In genomic region chr12:75709474-75709873, GRCh38 we compare ENCODE assay signal across 23 cellular contexts.
DNase-seq lines count a peak whose midpoint lies in the region; ATAC-seq, FAIRE-seq and TF ChIP-seq lines count a peak whose summit lies in the region.
"Had no signal": no experiment of that assay in that cellular context is flagged by ENCODE, and none has a peak within 500 bp of the region (broad histone marks: within the 10 kb centered on the region; RNA-seq: fewer than 3 reads in every experiment).

No MANE protein-coding gene starts in this region.

- H3K36me3 Mint-ChIP-seq in neural crest cell (ENCODE audit: low read depth), result no peaks in the 10 kb centered on the region
- H3K36me3 Mint-ChIP-seq: CD8-positive, alpha-beta memory T cell had no signal

- no peak for FAIRE-seq in HepG2 (lab: Jason Lieb, UNC)
- no peak for FAIRE-seq in small intestine (lab: Jason Lieb, UNC)
- FAIRE-seq: GM12891 had no signal

- DNase-seq in HepG2 (ENCODE audit: low spot score) (no peak), neural crest cell (ENCODE audit: low read depth, low spot score) (no peak), NCI-H2107 treated with DMSO at 0.1 percent for 48 hours (lab: John Stamatoyannopoulos, UW; ENCODE audit: unreplicated experiment) (no peak), small intestine (no peak)
- no peak for DNase-seq in activated effector memory CD4-positive, alpha-beta T cell treated with anti-CD3 and anti-CD28 coated beads, Interleukin-2, amount 50 U/mL, for 16 hours
- DNase-seq: Calu3; CD8-positive, alpha-beta memory T cell; DMS153; GOT3; Kasumi-1; MG63; NCI-H1048; NCI-H1417 treated with DMSO at 0.1 percent for 48 hours; NCI-H187; NCI-H446 treated with DMSO at 0.1 percent for 48 hours; NCI-H526 treated with DMSO at 0.1 percent for 48 hours; OCI-M1; SHP77 treated with DMSO at 0.1 percent for 48 hours had no signal

- peaks cover 0 to 2% (median 0%) of the 10 kb centered on the region in 4 donors for H3K4me1 ChIP-seq in liver (ENCODE audit: control insufficient read depth in 4 of 4, insufficient read depth in 4 of 4, low read length in 3 of 4)
- H3K4me1 ChIP-seq in HepG2 (ENCODE audit: insufficient read depth, low read length), result peaks cover 88% of the 10 kb centered on the region
- peaks cover 0 to 2% of the 10 kb centered on the region in 2 donors for H3K4me1 ChIP-seq in esophagus (ENCODE audit: control insufficient read depth in 2 of 2, insufficient read depth in 2 of 2, low read length in 1 of 2)
- peaks cover 0 to 8% of the 10 kb centered on the region in 2 donors for H3K4me1 ChIP-seq in small intestine (ENCODE audit: control insufficient read depth in 2 of 2, insufficient read depth in 1 of 2, low read depth in 1 of 2, low read length in 1 of 2)

- H3K27ac ChIP-seq in liver (ENCODE audit: low read depth in 1 of 2, low read length in 2 of 2) (no peak overlapping the region), HepG2 (ENCODE audit: extremely low read length, insufficient read depth, low read length) (no peak overlapping the region), esophagus (ENCODE audit: low read depth in 2 of 2, low read length in 1 of 2) (peak overlapping the region; percentile 23 to 24), small intestine (ENCODE audit: low read depth in 1 of 2, low read length in 1 of 2) (no peak overlapping the region)
- H3K27ac ChIP-seq: C4-2B, SK-N-MC had no signal

- TF ChIP-seq RAD21 in liver (IDR thresholded peaks at IDR 0.05) (no peak), HepG2 (CRISPR knock-in tag; IDR thresholded peaks at IDR 0.05) (no peak)

- whole genome bisulfite sequencing in liver, result 64% methylated on average over 2 of the region's 2 CpGs
- WGBS in HepG2 (ENCODE audit: low lambda C conversion rate), result 79% methylated on average over 2 of the region's 2 CpGs
- WGBS in esophagus, 2 donors, result 84 to 87% methylated on average over 2 of the region's 2 CpGs
- 81 to 88% (median 84%) methylated on average over 2 of the region's 2 CpGs for WGBS in small intestine, 3 donors

- H3K27me3 ChIP-seq in liver (ENCODE audit: control insufficient read depth in 4 of 4, insufficient read depth in 4 of 4, low read length in 3 of 4), result no peaks in the 10 kb centered on the region
- no peaks in the 10 kb centered on the region for H3K27me3 ChIP-seq in HepG2 (ENCODE audit: control insufficient read depth in 1 of 2, insufficient read depth in 2 of 2, low read length in 2 of 2)
- no peaks in the 10 kb centered on the region for H3K27me3 ChIP-seq in esophagus (ENCODE audit: control insufficient read depth in 1 of 2, insufficient read depth in 2 of 2, low read length in 2 of 2)
- H3K27me3 ChIP-seq in small intestine (ENCODE audit: control insufficient read depth in 2 of 2, insufficient read depth in 2 of 2, low read length in 2 of 2), result no peaks in the 10 kb centered on the region
- H3K27me3 ChIP-seq: MG63 had no signal

- no peak for TF ChIP-seq POLR2A in HepG2 (IDR thresholded peaks at IDR 0.05; ENCODE audit: insufficient read depth in 1 of 2, low read depth in 2 of 2, low read length in 2 of 2)

- H2AFZ ChIP-seq in HepG2 (ENCODE audit: low read length), result no peak overlapping the region

- peaks cover 5% of the 10 kb centered on the region for H3K9me3 Mint-ChIP-seq in neural crest cell
- H3K9me3 Mint-ChIP-seq: CD8-positive, alpha-beta memory T cell had no signal

- no peak overlapping the region for H3K4me3 Mint-ChIP-seq in neural crest cell
- H3K4me3 Mint-ChIP-seq: CD8-positive, alpha-beta memory T cell had no signal

- H3K9ac ChIP-seq in liver (ENCODE audit: low read depth in 1 of 2, low read length in 2 of 2), result no peak overlapping the region
- H3K9ac ChIP-seq in HepG2 (ENCODE audit: insufficient read depth, low read depth, low read length), result no peak overlapping the region

- in situ Hi-C loops in HepG2 (cut with HindIII; ENCODE audit: extremely low pct_ligation_motif_present, low pct_unique_long_range_greater_than_20kb), result no loop called here

- no peak for ATAC-seq in HepG2

- TF ChIP-seq CTCF in liver (IDR thresholded peaks at IDR 0.05; ENCODE audit: low read depth, low read length, missing input control) (no peak), HepG2 (CRISPR knock-in tag; IDR thresholded peaks at IDR 0.05) (no peak), neural crest cell (conservative IDR thresholded peaks at IDR 0.05) (no peak)

- H3K36me3 ChIP-seq in liver (ENCODE audit: control insufficient read depth in 4 of 4, insufficient read depth in 3 of 4, low read depth in 1 of 4, low read length in 3 of 4) (no peaks in the 10 kb centered on the region), HepG2 (replicated peaks in 1 of 2; ENCODE audit: control insufficient read depth in 1 of 2, insufficient read depth in 2 of 2, low read length in 2 of 2) (no peaks in the 10 kb centered on the region), esophagus (ENCODE audit: control insufficient read depth in 2 of 2, insufficient read depth in 2 of 2, low read length in 1 of 2) (no peaks in the 10 kb centered on the region), small intestine (ENCODE audit: control insufficient read depth in 2 of 2, insufficient read depth in 2 of 2, low read length in 2 of 2) (no peaks in the 10 kb centered on the region)
- H3K36me3 ChIP-seq: MG63 had no signal

- no peak for TF ChIP-seq EP300 in HepG2 (IDR thresholded peaks at IDR 0.05; ENCODE audit: low read depth in 2 of 2, low read length in 2 of 2)
- TF ChIP-seq EP300 in HepG2 (CRISPR knock-in tag; IDR thresholded peaks at IDR 0.05; ENCODE audit: borderline replicate concordance), result no peak

- peaks cover 76% of the 10 kb centered on the region for H3K4me1 Mint-ChIP-seq in neural crest cell
- H3K4me1 Mint-ChIP-seq: CD8-positive, alpha-beta memory T cell had no signal

- peak overlapping the region; percentile 8 for H3K27ac Mint-ChIP-seq in neural crest cell (ENCODE audit: unreplicated experiment)
- H3K27ac Mint-ChIP-seq: CD8-positive, alpha-beta memory T cell had no signal

- H3K4me3 ChIP-seq in liver (ENCODE audit: low read depth in 1 of 3, low read length in 3 of 3) (no peak overlapping the region), HepG2 (replicated peaks in 1 of 3; ENCODE audit: insufficient read depth in 1 of 3, low read depth in 2 of 3, low read length in 3 of 3) (no peak overlapping the region), esophagus (ENCODE audit: low read depth in 1 of 2, low read length in 2 of 2) (no peak overlapping the region), small intestine (ENCODE audit: low read depth in 1 of 2, low read length in 2 of 2) (no peak overlapping the region)
- H3K4me3 ChIP-seq: MG63, SK-N-MC had no signal

- no TSS peak for BruUV-seq in HepG2 (replicated peaks; lab: Mats Ljungman, UMichigan)

- H3K27me3 Mint-ChIP-seq in neural crest cell (ENCODE audit: low read depth), result no peaks in the 10 kb centered on the region
- H3K27me3 Mint-ChIP-seq: CD8-positive, alpha-beta memory T cell had no signal

- intact Hi-C loops in HepG2 (cut with micrococcal nuclease; ENCODE audit: unreplicated experiment), result no loop called here

- CTCF ChIA-PET in HepG2 (lab: Yijun Ruan, JAX; ENCODE audit: low intra/inter-chr PET ratio, low total read pairs), result no interaction called here

- H3K9me3 ChIP-seq in liver (ENCODE audit: control insufficient read depth in 4 of 4, low read length in 3 of 4), result no peaks in the 10 kb centered on the region
- H3K9me3 ChIP-seq in HepG2 (ENCODE audit: low read length), result no peaks in the 10 kb centered on the region
- no peaks in the 10 kb centered on the region for H3K9me3 ChIP-seq in esophagus (ENCODE audit: control insufficient read depth in 2 of 2, insufficient read depth in 1 of 2, low read depth in 1 of 2, low read length in 1 of 2)
- H3K9me3 ChIP-seq in small intestine (ENCODE audit: control insufficient read depth, low read depth), result no peaks in the 10 kb centered on the region
- H3K9me3 ChIP-seq: MG63 had no signal

- H3K79me2 ChIP-seq in HepG2 (ENCODE audit: insufficient read depth, low read length), result no peaks in the 10 kb centered on the region

- H4K20me1 ChIP-seq in HepG2 (ENCODE audit: insufficient read depth, low read length), result no peaks in the 10 kb centered on the region

- no peak overlapping the region for H3K4me2 ChIP-seq in HepG2 (ENCODE audit: low read depth, low read length)

- POLR2A ChIA-PET in HepG2 (lab: Yijun Ruan, JAX), result interaction anchor here (1.6 kb wide), 1 partner anchor 43 kb away, joined by 9 read pairs; no protein-coding TSS in a partner anchor

TF ChIP-seq in liver, 16 proteins besides CTCF, POLR2A, EP300 and RAD21:
- TF ChIP-seq NR2F2 (IDR thresholded peaks at IDR 0.05) (peak; percentile 69), MAX (IDR thresholded peaks at IDR 0.05) (no peak)

TF ChIP-seq in HepG2, 621 proteins besides CTCF, POLR2A, EP300 and RAD21:
- TF ChIP-seq HCFC1 (IDR thresholded peaks at IDR 0.05; ENCODE audit: low read depth, low read length) (no peak), ZBTB7A (CRISPR knock-in tag; IDR thresholded peaks at IDR 0.05) (no peak), ZNF446 (CRISPR knock-in tag; IDR thresholded peaks at IDR 0.05) (no peak), STAT5B (CRISPR knock-in tag; IDR thresholded peaks at IDR 0.05) (no peak), SPEN (CRISPR knock-in tag; IDR thresholded peaks at IDR 0.05; ENCODE audit: low read depth) (no peak), DZIP1 (CRISPR knock-in tag; IDR thresholded peaks at IDR 0.05) (no peak), TAF15 (IDR thresholded peaks at IDR 0.05; ENCODE audit: low read depth, low read length, poor library complexity, severe bottlenecking) (no peak), MLLT10 (CRISPR knock-in tag; IDR thresholded peaks at IDR 0.05) (no peak)

Comparison
In these comparisons a context has a peak if more than half of its experiments do, and no peak if none do; other contexts are left out.
1. H3K27ac ChIP-seq: peak in esophagus (2 of 2); none in liver (0 of 2), HepG2 (single experiment) and small intestine (0 of 2).